Comparison of ENCODE assay signal across 9 cellular contexts in genomic region chr6:107330190-107330589, GRCh38.
DNase-seq lines count a peak whose midpoint lies in the region; ATAC-seq and TF ChIP-seq lines count a peak whose summit lies in the region.
"Had no signal": no experiment of that assay in that cellular context is flagged by ENCODE, and none has a peak within 500 bp of the region (broad histone marks: within the 10 kb centered on the region; RNA-seq: fewer than 3 reads in every experiment).

No MANE protein-coding gene starts in this region.

- DNase-seq in GM23338 (ENCODE audit: low spot score) (peak; percentile 39), LNCaP clone FGC (ENCODE audit: low read depth) (peak; percentile 81), lung (ENCODE audit: low spot score) (peak; percentile 65), RWPE1 (ENCODE audit: low spot score) (no peak), NCI-H1694 treated with DMSO at 0.1 percent for 48 hours (lab: John Stamatoyannopoulos, UW) (no peak), nephron progenitor cell (no peak), NCI-H2081 treated with DMSO at 0.1 percent for 48 hours (lab: John Stamatoyannopoulos, UW) (no peak)

- no peak overlapping the region for H3K4me2 ChIP-seq in GM23338

- H3K79me2 ChIP-seq in GM23338 (replicated peaks; ENCODE audit: insufficient read depth): no peaks in the 10 kb centered on the region

- peak; percentile 97 for ATAC-seq in GM18873 (IDR thresholded peaks at IDR 0.05; ENCODE audit: low FRiP score, unreplicated experiment)
- ATAC-seq in GM23338: no peak; the same call in 2 of the 3 replicates
- peak; percentile 80 for ATAC-seq in lung (ENCODE audit: insufficient read depth, low FRiP score)

- H3K4me1 ChIP-seq in GM23338 (ENCODE audit: insufficient read depth): no peaks in the 10 kb centered on the region
- H3K4me1 ChIP-seq in lung (ENCODE audit: control insufficient read depth in 2 of 2, insufficient read depth in 2 of 2, low read length in 2 of 2): peaks cover 0 to 4% of the 10 kb centered on the region in 2 donors

- H3K36me3 ChIP-seq in GM23338 (ENCODE audit: insufficient read depth): no peaks in the 10 kb centered on the region
- H3K36me3 ChIP-seq in lung (ENCODE audit: control insufficient read depth in 2 of 2, insufficient read depth in 2 of 2, low read length in 2 of 2): no peaks in the 10 kb centered on the region

- no peak overlapping the region for H3K27ac Mint-ChIP-seq in GM23338
- no peak overlapping the region for H3K27ac Mint-ChIP-seq in nephron progenitor cell

- no peaks in the 10 kb centered on the region for H4K20me1 ChIP-seq in GM23338 (replicated peaks; ENCODE audit: insufficient read depth)

- H2AFZ ChIP-seq in GM23338: no peak overlapping the region

- H3K4me1 Mint-ChIP-seq in GM23338 (peaks cover under 1% of the 10 kb centered on the region; the same call in 2 of the 3 replicates), nephron progenitor cell (no peaks in the 10 kb centered on the region)

- no peaks in the 10 kb centered on the region for H3K9me2 ChIP-seq in GM23338 (ENCODE audit: insufficient read depth)

- no peaks in the 10 kb centered on the region for H3K9me3 Mint-ChIP-seq in GM23338
- H3K9me3 Mint-ChIP-seq in nephron progenitor cell: peaks cover 7% of the 10 kb centered on the region

- WGBS in lung, 2 donors: 60 to 86% methylated on average over 4 of the region's 4 CpGs

- H3F3A ChIP-seq in GM23338 (replicated peaks; ENCODE audit: low read depth): no peaks in the 10 kb centered on the region

- H3K9me3 ChIP-seq in lung (ENCODE audit: control insufficient read depth in 2 of 2, insufficient read depth in 1 of 2, low read length in 1 of 2): no peaks in the 10 kb centered on the region

- H3K4me3 ChIP-seq in GM23338: no peak overlapping the region
- peak overlapping the region; percentile 17; the same call in 1 of the 2 replicates for H3K4me3 ChIP-seq in LNCaP clone FGC (ENCODE audit: low read depth, low read length)
- H3K4me3 ChIP-seq in lung: no peak overlapping the region

- peaks cover 3% of the 10 kb centered on the region; the same call in 2 of the 3 replicates for H3K36me3 Mint-ChIP-seq in GM23338 (ENCODE audit: low read depth)
- H3K36me3 Mint-ChIP-seq in nephron progenitor cell (ENCODE audit: low read depth): peaks cover 13% of the 10 kb centered on the region

- POLR2A ChIA-PET in RWPE1 (lab: Yijun Ruan, JAX; ENCODE audit: low non-redundant PET): no interaction called here

- H3K27ac ChIP-seq in GM23338 (ENCODE audit: low read depth): no peak overlapping the region
- H3K27ac ChIP-seq in lung (ENCODE audit: low read depth in 1 of 2, low read length in 1 of 2): no peak overlapping the region
- no peak overlapping the region for H3K27ac ChIP-seq in RWPE1
- H3K27ac ChIP-seq: HL-60 had no signal

- H3K27me3 ChIP-seq in GM23338 (ENCODE audit: insufficient read depth) (no peaks in the 10 kb centered on the region), lung (ENCODE audit: control insufficient read depth, insufficient read depth) (no peaks in the 10 kb centered on the region)

- no peak overlapping the region for H3K4me3 Mint-ChIP-seq in GM23338
- H3K4me3 Mint-ChIP-seq in nephron progenitor cell: no peak overlapping the region

- TF ChIP-seq CTCF in GM23338 (conservative IDR thresholded peaks at IDR 0.05; ENCODE audit: low read depth in 2 of 2) (no peak), LNCaP clone FGC (IDR thresholded peaks at IDR 0.05; ENCODE audit: control insufficient read depth, extremely low read depth, insufficient read depth) (no peak), lung (IDR thresholded peaks at IDR 0.05; ENCODE audit: control extremely low read depth, extremely low read depth) (no peak), RWPE1 (conservative IDR thresholded peaks at IDR 0.05; ENCODE audit: low read depth) (no peak), nephron progenitor cell (IDR thresholded peaks at IDR 0.05) (no peak)

- CTCF ChIA-PET in RWPE1 (lab: Yijun Ruan, JAX): no interaction called here

- H3K27me3 Mint-ChIP-seq in GM23338 (ENCODE audit: insufficient read depth, low read depth, poor library complexity) (peaks cover 2% of the 10 kb centered on the region), nephron progenitor cell (ENCODE audit: low read depth, poor library complexity) (peaks cover 2% of the 10 kb centered on the region)

TF ChIP-seq in GM23338, 12 proteins besides CTCF, POLR2A, EP300 and RAD21 (continues in another document):
- TF ChIP-seq, protein P1, sequence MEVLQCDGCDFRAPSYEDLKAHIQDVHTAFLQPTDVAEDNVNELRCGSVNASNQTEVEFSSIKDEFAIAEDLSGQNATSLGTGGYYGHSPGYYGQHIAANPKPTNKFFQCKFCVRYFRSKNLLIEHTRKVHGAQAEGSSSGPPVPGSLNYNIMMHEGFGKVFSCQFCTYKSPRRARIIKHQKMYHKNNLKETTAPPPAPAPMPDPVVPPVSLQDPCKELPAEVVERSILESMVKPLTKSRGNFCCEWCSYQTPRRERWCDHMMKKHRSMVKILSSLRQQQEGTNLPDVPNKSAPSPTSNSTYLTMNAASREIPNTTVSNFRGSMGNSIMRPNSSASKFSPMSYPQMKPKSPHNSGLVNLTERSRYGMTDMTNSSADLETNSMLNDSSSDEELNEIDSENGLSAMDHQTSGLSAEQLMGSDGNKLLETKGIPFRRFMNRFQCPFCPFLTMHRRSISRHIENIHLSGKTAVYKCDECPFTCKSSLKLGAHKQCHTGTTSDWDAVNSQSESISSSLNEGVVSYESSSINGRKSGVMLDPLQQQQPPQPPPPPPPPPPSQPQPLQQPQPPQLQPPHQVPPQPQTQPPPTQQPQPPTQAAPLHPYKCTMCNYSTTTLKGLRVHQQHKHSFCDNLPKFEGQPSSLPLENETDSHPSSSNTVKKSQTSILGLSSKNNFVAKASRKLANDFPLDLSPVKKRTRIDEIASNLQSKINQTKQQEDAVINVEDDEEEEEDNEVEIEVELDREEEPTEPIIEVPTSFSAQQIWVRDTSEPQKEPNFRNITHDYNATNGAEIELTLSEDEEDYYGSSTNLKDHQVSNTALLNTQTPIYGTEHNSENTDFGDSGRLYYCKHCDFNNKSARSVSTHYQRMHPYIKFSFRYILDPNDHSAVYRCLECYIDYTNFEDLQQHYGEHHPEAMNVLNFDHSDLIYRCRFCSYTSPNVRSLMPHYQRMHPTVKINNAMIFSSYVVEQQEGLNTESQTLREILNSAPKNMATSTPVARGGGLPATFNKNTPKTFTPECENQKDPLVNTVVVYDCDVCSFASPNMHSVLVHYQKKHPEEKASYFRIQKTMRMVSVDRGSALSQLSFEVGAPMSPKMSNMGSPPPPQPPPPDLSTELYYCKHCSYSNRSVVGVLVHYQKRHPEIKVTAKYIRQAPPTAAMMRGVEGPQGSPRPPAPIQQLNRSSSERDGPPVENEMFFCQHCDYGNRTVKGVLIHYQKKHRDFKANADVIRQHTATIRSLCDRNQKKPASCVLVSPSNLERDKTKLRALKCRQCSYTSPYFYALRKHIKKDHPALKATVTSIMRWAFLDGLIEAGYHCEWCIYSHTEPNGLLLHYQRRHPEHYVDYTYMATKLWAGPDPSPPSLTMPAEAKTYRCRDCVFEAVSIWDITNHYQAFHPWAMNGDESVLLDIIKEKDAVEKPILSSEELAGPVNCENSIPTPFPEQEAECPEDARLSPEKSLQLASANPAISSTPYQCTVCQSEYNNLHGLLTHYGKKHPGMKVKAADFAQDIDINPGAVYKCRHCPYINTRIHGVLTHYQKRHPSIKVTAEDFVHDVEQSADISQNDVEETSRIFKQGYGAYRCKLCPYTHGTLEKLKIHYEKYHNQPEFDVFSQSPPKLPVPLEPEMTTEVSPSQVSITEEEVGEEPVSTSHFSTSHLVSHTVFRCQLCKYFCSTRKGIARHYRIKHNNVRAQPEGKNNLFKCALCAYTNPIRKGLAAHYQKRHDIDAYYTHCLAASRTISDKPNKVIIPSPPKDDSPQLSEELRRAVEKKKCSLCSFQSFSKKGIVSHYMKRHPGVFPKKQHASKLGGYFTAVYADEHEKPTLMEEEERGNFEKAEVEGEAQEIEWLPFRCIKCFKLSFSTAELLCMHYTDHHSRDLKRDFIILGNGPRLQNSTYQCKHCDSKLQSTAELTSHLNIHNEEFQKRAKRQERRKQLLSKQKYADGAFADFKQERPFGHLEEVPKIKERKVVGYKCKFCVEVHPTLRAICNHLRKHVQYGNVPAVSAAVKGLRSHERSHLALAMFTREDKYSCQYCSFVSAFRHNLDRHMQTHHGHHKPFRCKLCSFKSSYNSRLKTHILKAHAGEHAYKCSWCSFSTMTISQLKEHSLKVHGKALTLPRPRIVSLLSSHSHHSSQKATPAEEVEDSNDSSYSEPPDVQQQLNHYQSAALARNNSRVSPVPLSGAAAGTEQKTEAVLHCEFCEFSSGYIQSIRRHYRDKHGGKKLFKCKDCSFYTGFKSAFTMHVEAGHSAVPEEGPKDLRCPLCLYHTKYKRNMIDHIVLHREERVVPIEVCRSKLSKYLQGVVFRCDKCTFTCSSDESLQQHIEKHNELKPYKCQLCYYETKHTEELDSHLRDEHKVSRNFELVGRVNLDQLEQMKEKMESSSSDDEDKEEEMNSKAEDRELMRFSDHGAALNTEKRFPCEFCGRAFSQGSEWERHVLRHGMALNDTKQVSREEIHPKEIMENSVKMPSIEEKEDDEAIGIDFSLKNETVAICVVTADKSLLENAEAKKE (CRISPR knock-in tag; IDR thresholded peaks at IDR 0.05): no peak
- TF ChIP-seq POLR2AphosphoS5 (IDR thresholded peaks at IDR 0.05; ENCODE audit: low read depth): no peak
- no peak for TF ChIP-seq EZH2phosphoT487 (IDR thresholded peaks at IDR 0.05; ENCODE audit: unreplicated experiment)
- no peak for TF ChIP-seq NANOG (IDR thresholded peaks at IDR 0.05; ENCODE audit: borderline replicate concordance)
- no peak for TF ChIP-seq JUNB (IDR thresholded peaks at IDR 0.05; ENCODE audit: unreplicated experiment)
- TF ChIP-seq ZNF114 (CRISPR knock-in tag; IDR thresholded peaks at IDR 0.05): no peak
- no peak for TF ChIP-seq EZH2 (IDR thresholded peaks at IDR 0.05; ENCODE audit: low read depth, unreplicated experiment)

Comparison
In these comparisons a context has a peak if more than half of its experiments do, and no peak if none do; other contexts are left out.
1. DNase-seq: peak in GM23338 (single experiment), LNCaP clone FGC (single experiment) and lung (single experiment); none in RWPE1 (single experiment), NCI-H1694 treated with DMSO at 0.1 percent for 48 hours (single experiment), nephron progenitor cell (single experiment) and NCI-H2081 treated with DMSO at 0.1 percent for 48 hours (single experiment).